11 cellular contexts compared by ENCODE assay signal in genomic region chr12:25056486-25057130, GRCh38.
DNase-seq lines count a peak whose midpoint lies in the region; ATAC-seq and TF ChIP-seq lines count a peak whose summit lies in the region.
"Had no signal": no experiment of that assay in that cellular context is flagged by ENCODE, and none has a peak within 500 bp of the region (broad histone marks: within the 10 kb centered on the region; RNA-seq: fewer than 3 reads in every experiment).

No MANE protein-coding gene starts in this region.

- H3F3A ChIP-seq in SU-DHL-6 (ENCODE audit: insufficient read depth), result peaks cover 93% of the 10 kb centered on the region

- H3K9ac ChIP-seq in SU-DHL-6 (ENCODE audit: low read length), result peak overlapping the region; percentile 83

- H4K20me1 ChIP-seq in SU-DHL-6 (ENCODE audit: low read depth, low read length), result peaks cover 19% of the 10 kb centered on the region

- peaks cover 52% of the 10 kb centered on the region for H3K4me1 ChIP-seq in mononuclear cell (ENCODE audit: insufficient read depth, low read length)
- H3K4me1 ChIP-seq: prostate gland had no signal

- no peaks in the 10 kb centered on the region for H3K9me2 ChIP-seq in SU-DHL-6 (replicated peaks; ENCODE audit: insufficient read depth, low read length)

- H3K4me3 ChIP-seq in SU-DHL-6 (ENCODE audit: insufficient read depth, low read length, poor library complexity, severe bottlenecking) (peak overlapping the region; percentile 96), mononuclear cell (ENCODE audit: low read length) (peak overlapping the region; percentile 4), foreskin fibroblast (ENCODE audit: low read depth in 1 of 2, low read length in 2 of 2) (no peak overlapping the region)
- H3K4me3 ChIP-seq: prostate gland had no signal

- peak overlapping the region; percentile 99 for H3K27ac ChIP-seq in SU-DHL-6 (ENCODE audit: low read depth, low read length)
- H3K27ac ChIP-seq: prostate gland had no signal

- no peak overlapping the region for H2AFZ ChIP-seq in SU-DHL-6 (ENCODE audit: low read depth, low read length, severe bottlenecking)

- H3K9me3 ChIP-seq in SU-DHL-6 (ENCODE audit: insufficient read depth, low read length), result no peaks in the 10 kb centered on the region
- H3K9me3 ChIP-seq in mononuclear cell (ENCODE audit: low read depth, low read length), result no peaks in the 10 kb centered on the region
- H3K9me3 ChIP-seq: prostate gland had no signal

- ATAC-seq in GM19397 (IDR thresholded peaks at IDR 0.05; ENCODE audit: unreplicated experiment), result peak; percentile 23

- H3K79me2 ChIP-seq in SU-DHL-6 (ENCODE audit: insufficient read depth, low read length), result peaks cover 91% of the 10 kb centered on the region

- H3K27me3 ChIP-seq in SU-DHL-6 (ENCODE audit: low read length) (no peaks in the 10 kb centered on the region), mononuclear cell (ENCODE audit: insufficient read depth, low read length) (no peaks in the 10 kb centered on the region)

- TF ChIP-seq CTCF in SU-DHL-6 (IDR thresholded peaks at IDR 0.05; ENCODE audit: insufficient read depth, low read length, poor library complexity, severe bottlenecking) (no peak), foreskin fibroblast (IDR thresholded peaks at IDR 0.05; ENCODE audit: low read depth, low read length) (no peak)

- H3K4me2 ChIP-seq in SU-DHL-6 (ENCODE audit: low read depth, low read length, poor library complexity, severe bottlenecking), result peak overlapping the region; percentile 99

- H3K36me3 ChIP-seq in SU-DHL-6 (ENCODE audit: low read length), result peaks cover 74% of the 10 kb centered on the region
- H3K36me3 ChIP-seq: prostate gland had no signal

- DNase-seq in ELR (ENCODE audit: low read depth) (peak; percentile 21), GM03348 (ENCODE audit: low spot score) (no peak), foreskin fibroblast (no peak), NCI-H524 (lab: John Stamatoyannopoulos, UW) (no peak)
- DNase-seq: DMS79 treated with DMSO at 0.1 percent for 48 hours; NCI-H1417; stimulated activated CD4-positive, alpha-beta T cell treated with anti-CD3 and anti-CD28 coated beads, Interleukin-4, amount 100 ng/mL, for 1 hour had no signal

Comparison
In these comparisons a context has a peak if more than half of its experiments do, and no peak if none do; other contexts are left out.
1. H3K4me3 ChIP-seq: peak in SU-DHL-6 (single experiment) and mononuclear cell (single experiment); none in foreskin fibroblast (0 of 2).